ENCODE assay signal across 1 cellular context in genomic region chr1:111507411-111508201, GRCh38.
TF ChIP-seq lines count a peak whose summit lies in the region.

No MANE protein-coding gene starts in this region.

TF ChIP-seq in HepG2, 621 proteins besides CTCF, POLR2A, EP300 and RAD21 (continued from another document and continues in another):
- TF ChIP-seq NFE2L1 (CRISPR knock-in tag; IDR thresholded peaks at IDR 0.05; ENCODE audit: borderline replicate concordance) (no peak), ZNF7 (CRISPR knock-in tag; IDR thresholded peaks at IDR 0.05) (no peak), HMGA1 (CRISPR knock-in tag; conservative IDR thresholded peaks at IDR 0.05) (no peak), HNRNPK (IDR thresholded peaks at IDR 0.05; ENCODE audit: low read depth, low read length, poor library complexity, severe bottlenecking) (no peak), HOXA5 (CRISPR knock-in tag; IDR thresholded peaks at IDR 0.05) (no peak), BRF2 (CRISPR knock-in tag; IDR thresholded peaks at IDR 0.05) (no peak), HIVEP1 (CRISPR knock-in tag; IDR thresholded peaks at IDR 0.05) (peak; percentile 69; the same call in 1 of the 2 replicates), U2AF1 (optimal IDR thresholded peaks at IDR 0.05; ENCODE audit: low read depth, low read length) (no peak), ZNF138 (CRISPR knock-in tag; IDR thresholded peaks at IDR 0.05; ENCODE audit: low read depth) (no peak), ARID2 (CRISPR knock-in tag; IDR thresholded peaks at IDR 0.05; ENCODE audit: borderline replicate concordance) (no peak), SMAD1 (CRISPR knock-in tag; IDR thresholded peaks at IDR 0.05; ENCODE audit: borderline replicate concordance, low read depth) (no peak), ZNF724P (CRISPR knock-in tag; IDR thresholded peaks at IDR 0.05; ENCODE audit: borderline replicate concordance) (no peak; the same call in 1 of the 2 replicates), THYN1 (CRISPR knock-in tag; IDR thresholded peaks at IDR 0.05; ENCODE audit: borderline replicate concordance, low read depth) (no peak), HINFP (CRISPR knock-in tag; IDR thresholded peaks at IDR 0.05; ENCODE audit: low read depth) (no peak), CCAR2 (optimal IDR thresholded peaks at IDR 0.05; ENCODE audit: low read depth, low read length) (no peak), EZH2 (conservative IDR thresholded peaks at IDR 0.05; ENCODE audit: low read depth, low read length) (no peak), ZMYM2 (CRISPR knock-in tag; IDR thresholded peaks at IDR 0.05) (no peak), MEIS2 (CRISPR knock-in tag; IDR thresholded peaks at IDR 0.05) (peak; percentile 44; the same call in 1 of the 2 replicates), HNF1B (CRISPR knock-in tag; IDR thresholded peaks at IDR 0.05) (no peak), ZEB1 (IDR thresholded peaks at IDR 0.05; ENCODE audit: insufficient replicate concordance, low read depth) (no peak), PHB2 (IDR thresholded peaks at IDR 0.05; ENCODE audit: partially characterized antibody) (no peak), ZC3H13 (CRISPR knock-in tag; IDR thresholded peaks at IDR 0.05) (no peak), KAT2B (IDR thresholded peaks at IDR 0.05; ENCODE audit: borderline replicate concordance, low read depth, low read length) (no peak), REST (IDR thresholded peaks at IDR 0.05; ENCODE audit: borderline replicate concordance in 1 of 2, low read depth in 1 of 2, low read length in 2 of 2) (no peak), GFI1 (CRISPR knock-in tag; IDR thresholded peaks at IDR 0.05; ENCODE audit: borderline replicate concordance) (no peak)
- TF ChIP-seq, protein P1, sequence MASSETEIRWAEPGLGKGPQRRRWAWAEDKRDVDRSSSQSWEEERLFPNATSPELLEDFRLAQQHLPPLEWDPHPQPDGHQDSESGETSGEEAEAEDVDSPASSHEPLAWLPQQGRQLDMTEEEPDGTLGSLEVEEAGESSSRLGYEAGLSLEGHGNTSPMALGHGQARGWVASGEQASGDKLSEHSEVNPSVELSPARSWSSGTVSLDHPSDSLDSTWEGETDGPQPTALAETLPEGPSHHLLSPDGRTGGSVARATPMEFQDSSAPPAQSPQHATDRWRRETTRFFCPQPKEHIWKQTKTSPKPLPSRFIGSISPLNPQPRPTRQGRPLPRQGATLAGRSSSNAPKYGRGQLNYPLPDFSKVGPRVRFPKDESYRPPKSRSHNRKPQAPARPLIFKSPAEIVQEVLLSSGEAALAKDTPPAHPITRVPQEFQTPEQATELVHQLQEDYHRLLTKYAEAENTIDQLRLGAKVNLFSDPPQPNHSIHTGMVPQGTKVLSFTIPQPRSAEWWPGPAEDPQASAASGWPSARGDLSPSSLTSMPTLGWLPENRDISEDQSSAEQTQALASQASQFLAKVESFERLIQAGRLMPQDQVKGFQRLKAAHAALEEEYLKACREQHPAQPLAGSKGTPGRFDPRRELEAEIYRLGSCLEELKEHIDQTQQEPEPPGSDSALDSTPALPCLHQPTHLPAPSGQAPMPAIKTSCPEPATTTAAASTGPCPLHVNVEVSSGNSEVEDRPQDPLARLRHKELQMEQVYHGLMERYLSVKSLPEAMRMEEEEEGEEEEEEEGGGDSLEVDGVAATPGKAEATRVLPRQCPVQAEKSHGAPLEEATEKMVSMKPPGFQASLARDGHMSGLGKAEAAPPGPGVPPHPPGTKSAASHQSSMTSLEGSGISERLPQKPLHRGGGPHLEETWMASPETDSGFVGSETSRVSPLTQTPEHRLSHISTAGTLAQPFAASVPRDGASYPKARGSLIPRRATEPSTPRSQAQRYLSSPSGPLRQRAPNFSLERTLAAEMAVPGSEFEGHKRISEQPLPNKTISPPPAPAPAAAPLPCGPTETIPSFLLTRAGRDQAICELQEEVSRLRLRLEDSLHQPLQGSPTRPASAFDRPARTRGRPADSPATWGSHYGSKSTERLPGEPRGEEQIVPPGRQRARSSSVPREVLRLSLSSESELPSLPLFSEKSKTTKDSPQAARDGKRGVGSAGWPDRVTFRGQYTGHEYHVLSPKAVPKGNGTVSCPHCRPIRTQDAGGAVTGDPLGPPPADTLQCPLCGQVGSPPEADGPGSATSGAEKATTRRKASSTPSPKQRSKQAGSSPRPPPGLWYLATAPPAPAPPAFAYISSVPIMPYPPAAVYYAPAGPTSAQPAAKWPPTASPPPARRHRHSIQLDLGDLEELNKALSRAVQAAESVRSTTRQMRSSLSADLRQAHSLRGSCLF (CRISPR knock-in tag; IDR thresholded peaks at IDR 0.05; ENCODE audit: borderline replicate concordance), result no peak
- TF ChIP-seq, protein P2, sequence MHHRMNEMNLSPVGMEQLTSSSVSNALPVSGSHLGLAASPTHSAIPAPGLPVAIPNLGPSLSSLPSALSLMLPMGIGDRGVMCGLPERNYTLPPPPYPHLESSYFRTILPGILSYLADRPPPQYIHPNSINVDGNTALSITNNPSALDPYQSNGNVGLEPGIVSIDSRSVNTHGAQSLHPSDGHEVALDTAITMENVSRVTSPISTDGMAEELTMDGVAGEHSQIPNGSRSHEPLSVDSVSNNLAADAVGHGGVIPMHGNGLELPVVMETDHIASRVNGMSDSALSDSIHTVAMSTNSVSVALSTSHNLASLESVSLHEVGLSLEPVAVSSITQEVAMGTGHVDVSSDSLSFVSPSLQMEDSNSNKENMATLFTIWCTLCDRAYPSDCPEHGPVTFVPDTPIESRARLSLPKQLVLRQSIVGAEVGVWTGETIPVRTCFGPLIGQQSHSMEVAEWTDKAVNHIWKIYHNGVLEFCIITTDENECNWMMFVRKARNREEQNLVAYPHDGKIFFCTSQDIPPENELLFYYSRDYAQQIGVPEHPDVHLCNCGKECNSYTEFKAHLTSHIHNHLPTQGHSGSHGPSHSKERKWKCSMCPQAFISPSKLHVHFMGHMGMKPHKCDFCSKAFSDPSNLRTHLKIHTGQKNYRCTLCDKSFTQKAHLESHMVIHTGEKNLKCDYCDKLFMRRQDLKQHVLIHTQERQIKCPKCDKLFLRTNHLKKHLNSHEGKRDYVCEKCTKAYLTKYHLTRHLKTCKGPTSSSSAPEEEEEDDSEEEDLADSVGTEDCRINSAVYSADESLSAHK (CRISPR knock-in tag; IDR thresholded peaks at IDR 0.05; ENCODE audit: borderline replicate concordance), result no peak
- TF ChIP-seq, protein P3, sequence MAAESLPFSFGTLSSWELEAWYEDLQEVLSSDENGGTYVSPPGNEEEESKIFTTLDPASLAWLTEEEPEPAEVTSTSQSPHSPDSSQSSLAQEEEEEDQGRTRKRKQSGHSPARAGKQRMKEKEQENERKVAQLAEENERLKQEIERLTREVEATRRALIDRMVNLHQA (CRISPR knock-in tag; IDR thresholded peaks at IDR 0.05), result no peak
- TF ChIP-seq, protein P4, sequence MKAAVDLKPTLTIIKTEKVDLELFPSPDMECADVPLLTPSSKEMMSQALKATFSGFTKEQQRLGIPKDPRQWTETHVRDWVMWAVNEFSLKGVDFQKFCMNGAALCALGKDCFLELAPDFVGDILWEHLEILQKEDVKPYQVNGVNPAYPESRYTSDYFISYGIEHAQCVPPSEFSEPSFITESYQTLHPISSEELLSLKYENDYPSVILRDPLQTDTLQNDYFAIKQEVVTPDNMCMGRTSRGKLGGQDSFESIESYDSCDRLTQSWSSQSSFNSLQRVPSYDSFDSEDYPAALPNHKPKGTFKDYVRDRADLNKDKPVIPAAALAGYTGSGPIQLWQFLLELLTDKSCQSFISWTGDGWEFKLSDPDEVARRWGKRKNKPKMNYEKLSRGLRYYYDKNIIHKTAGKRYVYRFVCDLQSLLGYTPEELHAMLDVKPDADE (CRISPR knock-in tag; IDR thresholded peaks at IDR 0.05), result no peak
- TF ChIP-seq, protein P5, sequence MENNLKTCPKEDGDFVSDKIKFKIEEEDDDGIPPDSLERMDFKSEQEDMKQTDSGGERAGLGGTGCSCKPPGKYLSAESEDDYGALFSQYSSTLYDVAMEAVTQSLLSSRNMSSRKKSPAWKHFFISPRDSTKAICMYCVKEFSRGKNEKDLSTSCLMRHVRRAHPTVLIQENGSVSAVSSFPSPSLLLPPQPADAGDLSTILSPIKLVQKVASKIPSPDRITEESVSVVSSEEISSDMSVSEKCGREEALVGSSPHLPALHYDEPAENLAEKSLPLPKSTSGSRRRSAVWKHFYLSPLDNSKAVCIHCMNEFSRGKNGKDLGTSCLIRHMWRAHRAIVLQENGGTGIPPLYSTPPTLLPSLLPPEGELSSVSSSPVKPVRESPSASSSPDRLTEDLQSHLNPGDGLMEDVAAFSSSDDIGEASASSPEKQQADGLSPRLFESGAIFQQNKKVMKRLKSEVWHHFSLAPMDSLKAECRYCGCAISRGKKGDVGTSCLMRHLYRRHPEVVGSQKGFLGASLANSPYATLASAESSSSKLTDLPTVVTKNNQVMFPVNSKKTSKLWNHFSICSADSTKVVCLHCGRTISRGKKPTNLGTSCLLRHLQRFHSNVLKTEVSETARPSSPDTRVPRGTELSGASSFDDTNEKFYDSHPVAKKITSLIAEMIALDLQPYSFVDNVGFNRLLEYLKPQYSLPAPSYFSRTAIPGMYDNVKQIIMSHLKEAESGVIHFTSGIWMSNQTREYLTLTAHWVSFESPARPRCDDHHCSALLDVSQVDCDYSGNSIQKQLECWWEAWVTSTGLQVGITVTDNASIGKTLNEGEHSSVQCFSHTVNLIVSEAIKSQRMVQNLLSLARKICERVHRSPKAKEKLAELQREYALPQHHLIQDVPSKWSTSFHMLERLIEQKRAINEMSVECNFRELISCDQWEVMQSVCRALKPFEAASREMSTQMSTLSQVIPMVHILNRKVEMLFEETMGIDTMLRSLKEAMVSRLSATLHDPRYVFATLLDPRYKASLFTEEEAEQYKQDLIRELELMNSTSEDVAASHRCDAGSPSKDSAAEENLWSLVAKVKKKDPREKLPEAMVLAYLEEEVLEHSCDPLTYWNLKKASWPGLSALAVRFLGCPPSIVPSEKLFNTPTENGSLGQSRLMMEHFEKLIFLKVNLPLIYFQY (CRISPR knock-in tag; IDR thresholded peaks at IDR 0.05; ENCODE audit: borderline replicate concordance), result no peak
- TF ChIP-seq, protein P6, sequence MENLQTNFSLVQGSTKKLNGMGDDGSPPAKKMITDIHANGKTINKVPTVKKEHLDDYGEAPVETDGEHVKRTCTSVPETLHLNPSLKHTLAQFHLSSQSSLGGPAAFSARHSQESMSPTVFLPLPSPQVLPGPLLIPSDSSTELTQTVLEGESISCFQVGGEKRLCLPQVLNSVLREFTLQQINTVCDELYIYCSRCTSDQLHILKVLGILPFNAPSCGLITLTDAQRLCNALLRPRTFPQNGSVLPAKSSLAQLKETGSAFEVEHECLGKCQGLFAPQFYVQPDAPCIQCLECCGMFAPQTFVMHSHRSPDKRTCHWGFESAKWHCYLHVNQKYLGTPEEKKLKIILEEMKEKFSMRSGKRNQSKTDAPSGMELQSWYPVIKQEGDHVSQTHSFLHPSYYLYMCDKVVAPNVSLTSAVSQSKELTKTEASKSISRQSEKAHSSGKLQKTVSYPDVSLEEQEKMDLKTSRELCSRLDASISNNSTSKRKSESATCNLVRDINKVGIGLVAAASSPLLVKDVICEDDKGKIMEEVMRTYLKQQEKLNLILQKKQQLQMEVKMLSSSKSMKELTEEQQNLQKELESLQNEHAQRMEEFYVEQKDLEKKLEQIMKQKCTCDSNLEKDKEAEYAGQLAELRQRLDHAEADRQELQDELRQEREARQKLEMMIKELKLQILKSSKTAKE (CRISPR knock-in tag; IDR thresholded peaks at IDR 0.05; ENCODE audit: borderline replicate concordance), result no peak
